Comparison of ENCODE assay signal across 1 cellular context in the genomic region with DNA sequence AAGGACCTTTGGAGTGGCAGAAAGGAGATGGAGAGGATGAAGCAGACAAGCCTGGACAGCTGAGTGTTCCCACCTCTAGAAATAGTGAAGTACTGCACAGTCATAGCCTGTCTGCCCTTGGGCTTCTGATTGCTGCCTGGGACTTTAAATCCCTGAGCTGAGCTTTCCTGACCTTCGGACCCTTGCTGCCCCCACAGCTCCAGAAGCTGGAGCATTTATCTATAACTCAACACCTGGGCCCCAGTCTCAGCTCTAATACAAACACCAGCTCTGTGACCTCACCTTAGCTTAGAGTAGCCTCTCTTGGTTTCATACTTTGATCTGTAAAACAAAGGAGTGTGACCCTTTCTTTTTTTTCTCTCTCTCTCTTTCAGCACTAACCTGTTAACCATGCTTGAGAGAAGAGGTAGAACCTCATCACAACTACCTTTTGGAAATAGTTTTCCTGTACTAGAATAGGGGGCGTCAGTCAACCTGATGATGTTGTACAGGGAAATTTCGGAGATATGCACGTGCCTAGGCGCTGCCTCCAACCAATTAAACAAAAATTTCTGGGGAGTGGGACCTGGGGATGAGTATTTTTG.
TF ChIP-seq lines count a peak whose summit lies in the region.

No MANE protein-coding gene starts in this region.

TF ChIP-seq in GM12878, 131 proteins besides CTCF, POLR2A, EP300 and RAD21:
- TF ChIP-seq MXI1 (IDR thresholded peaks at IDR 0.05; ENCODE audit: low read depth, low read length) (no peak), ZNF384 (IDR thresholded peaks at IDR 0.05; ENCODE audit: borderline replicate concordance, low read depth, low read length) (no peak), CHD2 (IDR thresholded peaks at IDR 0.05; ENCODE audit: borderline replicate concordance, low read depth, low read length) (no peak), BHLHE40 (IDR thresholded peaks at IDR 0.05; ENCODE audit: borderline replicate concordance in 1 of 2, low read depth in 2 of 2, low read length in 1 of 2) (no peak), SUPT20H (IDR thresholded peaks at IDR 0.05; ENCODE audit: borderline replicate concordance, control insufficient read depth, low read depth, low read length) (no peak), PBX3 (IDR thresholded peaks at IDR 0.05; ENCODE audit: insufficient replicate concordance, low read depth, low read length) (no peak)
